ENCODE assay signal across 26 cellular contexts in genomic region chr7:128206747-128207500, GRCh38. TPM values are rescaled to one million over a fixed set of nuclear protein-coding genes. Genes with fewer than 3 reads are reported as not detected.
"Had no signal": no experiment of that assay in that cellular context is flagged by ENCODE, and none has a peak within 500 bp of the region (broad histone marks: within the 10 kb centered on the region; RNA-seq: fewer than 3 reads in every experiment).

No MANE protein-coding gene starts in this region.

- H3K4me2 ChIP-seq: KMS-11, SK-N-SH had no signal

- H3K9me3 ChIP-seq: SK-N-SH had no signal

- DNase-seq: activated CD4-positive, alpha-beta T cell treated with anti-CD3 and anti-CD28 coated beads for 4 hours; activated CD4-positive, CD25-positive, alpha-beta regulatory T cell; activated CD8-positive, alpha-beta T cell treated with anti-CD3 and anti-CD28 coated beads for 36 hours; activated gamma-delta T cell; activated naive CD4-positive, alpha-beta T cell treated with anti-CD3 and anti-CD28 coated beads for 36 hours; activated T-cell treated with anti-CD3 and anti-CD28 coated beads for 4 hours; amygdala; NCI-H1092; NCI-H1417; NCI-H187; NCI-H2081; NCI-H510A treated with DMSO at 0.1 percent for 48 hours; NCI-H69; NK-92 treated with Interleukin-12 subunit alpha and Interleukin-12 subunit beta, amount 100 ng/mL, for 24 hours; OCI-M1; RPMI8226; SK-N-SH; T-helper 1 cell had no signal

- H3K27ac ChIP-seq: KMS-11, VCaP had no signal

- H3K9ac ChIP-seq: KMS-11, SK-N-SH had no signal

- ATAC-seq: activated CD8-positive, alpha-beta T cell treated with anti-CD3 and anti-CD28 coated beads for 36 hours; activated T-helper 17 cell treated with anti-CD3 and anti-CD28 coated beads, Interleukin-2, amount 50 U/mL, for 72 hours; Panc1; Right ventricle myocardium inferior had no signal

- FAIRE-seq: astrocyte had no signal

RNA-seq across cellular contexts. Expression of gene LEP, which starts 34.2 kb away (rescaled TPM):
- total RNA-seq: activated CD8-positive, alpha-beta T cell treated with anti-CD3 and anti-CD28 coated beads for 36 hours; activated naive CD4-positive, alpha-beta T cell treated with anti-CD3 and anti-CD28 coated beads for 36 hours; activated T-helper 17 cell treated with anti-CD3 and anti-CD28 coated beads, Interleukin-2, amount 50 U/mL, for 72 hours; astrocyte; MCF 10A; T-helper 2 cell treated with Interferon-gamma antibody and Interleukin-4, amounts not matched to agents 100 ng/mL and 5 ng/mL, for 36 hours had no signal
- polyA plus RNA-seq: SK-N-SH had no signal
